Comparison of ENCODE assay signal across 8 cellular contexts in genomic region chr5:141492168-141492885, GRCh38. TPM values are rescaled to one million over a fixed set of nuclear protein-coding genes. Genes with fewer than 3 reads are reported as not detected.
DNase-seq lines count a peak whose midpoint lies in the region; ATAC-seq and TF ChIP-seq lines count a peak whose summit lies in the region.

No MANE protein-coding gene starts in this region.

- H3K4me3 Mint-ChIP-seq in GM23338, result peak overlapping the region; percentile 77
- H3K4me3 Mint-ChIP-seq in naive B cell, result peak overlapping the region; percentile 67 to 92 (median 82)

- peaks cover 45% of the 10 kb centered on the region for H3K4me1 ChIP-seq in GM23338 (ENCODE audit: insufficient read depth)

- peak overlapping the region; percentile 59 for H2AFZ ChIP-seq in GM23338

- no peak overlapping the region for H3K27ac ChIP-seq in GM23338 (ENCODE audit: low read depth)

- H3K4me1 Mint-ChIP-seq in GM23338 (peaks cover 59% of the 10 kb centered on the region), naive B cell (peaks cover 11 to 26% (median 17%) of the 10 kb centered on the region in 3 donors)

- H3K27me3 Mint-ChIP-seq in GM23338 (ENCODE audit: insufficient read depth, low read depth, poor library complexity) (peaks cover 62% of the 10 kb centered on the region), naive B cell (peaks cover 65 to 95% (median 69%) of the 10 kb centered on the region in 3 donors)

- H4K20me1 ChIP-seq in GM23338 (replicated peaks; ENCODE audit: insufficient read depth), result peaks cover 3% of the 10 kb centered on the region; the same call in 1 of the 2 replicates

- H3K4me3 ChIP-seq in GM12864 (ENCODE audit: low read depth, low read length) (peak overlapping the region; percentile 39), GM23338 (peak overlapping the region; percentile 76)

- TF ChIP-seq CTCF in GM12864 (IDR thresholded peaks at IDR 0.05; ENCODE audit: low read depth, low read length, missing control alignments) (no peak), GM23338 (conservative IDR thresholded peaks at IDR 0.05; ENCODE audit: low read depth in 2 of 2) (no peak)

- peaks cover 57% of the 10 kb centered on the region for H3K27me3 ChIP-seq in GM23338 (ENCODE audit: insufficient read depth)

- ATAC-seq in GM23338 (peak; percentile 46), naive B cell (ENCODE audit: low read depth in 2 of 2) (peak; percentile 76 to 81)

- no peaks in the 10 kb centered on the region for H3K9me2 ChIP-seq in GM23338 (ENCODE audit: insufficient read depth)

- H3K27ac Mint-ChIP-seq in GM23338 (no peak overlapping the region), naive B cell (peak overlapping the region in 2 of 6 donors; percentile 67 to 93)

- no peaks in the 10 kb centered on the region for H3K36me3 ChIP-seq in GM23338 (ENCODE audit: insufficient read depth)

- DNase-seq in GM12864 (ENCODE audit: low read depth), result no peak
- peak; percentile 70 for DNase-seq in GM23338 (ENCODE audit: low spot score)
- DNase-seq in activated T-cell treated with anti-CD3 and anti-CD28 coated beads, Interleukin-2, amount 50 U/mL, for 48 hours, result peak; percentile 43 to 52
- peak; percentile 38 for DNase-seq in naive B cell
- no peak for DNase-seq in HUDEP-2 (lab: John Stamatoyannopoulos, UW; ENCODE audit: unreplicated experiment in 76 of 76)
- DNase-seq in Kasumi-1 (lab: John Stamatoyannopoulos, UW), result no peak
- no peak for DNase-seq in SK-N-DZ (ENCODE audit: low spot score)
- DNase-seq in HuH-7 (ENCODE audit: low spot score), result no peak

- H3K4me2 ChIP-seq in GM23338, result peak overlapping the region; percentile 93

- H3K9me3 Mint-ChIP-seq in GM23338, result no peaks in the 10 kb centered on the region
- H3K9me3 Mint-ChIP-seq in naive B cell, result peaks cover 0 to 7% (median 0%) of the 10 kb centered on the region in 7 donors

- H3F3A ChIP-seq in GM23338 (replicated peaks; ENCODE audit: low read depth), result 0 out of 2 replicates have a peak, but pooled peaks cover 10% of the 10 kb centered on the region

- H3K79me2 ChIP-seq in GM23338 (replicated peaks; ENCODE audit: insufficient read depth), result no peaks in the 10 kb centered on the region

- H3K36me3 Mint-ChIP-seq in GM23338 (ENCODE audit: low read depth), result peaks cover 8% of the 10 kb centered on the region
- peaks cover 7 to 9% of the 10 kb centered on the region in 2 donors for H3K36me3 Mint-ChIP-seq in naive B cell

TF ChIP-seq in GM23338, 12 proteins besides CTCF, POLR2A, EP300 and RAD21:
- TF ChIP-seq, protein P1, sequence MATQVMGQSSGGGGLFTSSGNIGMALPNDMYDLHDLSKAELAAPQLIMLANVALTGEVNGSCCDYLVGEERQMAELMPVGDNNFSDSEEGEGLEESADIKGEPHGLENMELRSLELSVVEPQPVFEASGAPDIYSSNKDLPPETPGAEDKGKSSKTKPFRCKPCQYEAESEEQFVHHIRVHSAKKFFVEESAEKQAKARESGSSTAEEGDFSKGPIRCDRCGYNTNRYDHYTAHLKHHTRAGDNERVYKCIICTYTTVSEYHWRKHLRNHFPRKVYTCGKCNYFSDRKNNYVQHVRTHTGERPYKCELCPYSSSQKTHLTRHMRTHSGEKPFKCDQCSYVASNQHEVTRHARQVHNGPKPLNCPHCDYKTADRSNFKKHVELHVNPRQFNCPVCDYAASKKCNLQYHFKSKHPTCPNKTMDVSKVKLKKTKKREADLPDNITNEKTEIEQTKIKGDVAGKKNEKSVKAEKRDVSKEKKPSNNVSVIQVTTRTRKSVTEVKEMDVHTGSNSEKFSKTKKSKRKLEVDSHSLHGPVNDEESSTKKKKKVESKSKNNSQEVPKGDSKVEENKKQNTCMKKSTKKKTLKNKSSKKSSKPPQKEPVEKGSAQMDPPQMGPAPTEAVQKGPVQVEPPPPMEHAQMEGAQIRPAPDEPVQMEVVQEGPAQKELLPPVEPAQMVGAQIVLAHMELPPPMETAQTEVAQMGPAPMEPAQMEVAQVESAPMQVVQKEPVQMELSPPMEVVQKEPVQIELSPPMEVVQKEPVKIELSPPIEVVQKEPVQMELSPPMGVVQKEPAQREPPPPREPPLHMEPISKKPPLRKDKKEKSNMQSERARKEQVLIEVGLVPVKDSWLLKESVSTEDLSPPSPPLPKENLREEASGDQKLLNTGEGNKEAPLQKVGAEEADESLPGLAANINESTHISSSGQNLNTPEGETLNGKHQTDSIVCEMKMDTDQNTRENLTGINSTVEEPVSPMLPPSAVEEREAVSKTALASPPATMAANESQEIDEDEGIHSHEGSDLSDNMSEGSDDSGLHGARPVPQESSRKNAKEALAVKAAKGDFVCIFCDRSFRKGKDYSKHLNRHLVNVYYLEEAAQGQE (IDR thresholded peaks at IDR 0.05; ENCODE audit: unreplicated experiment), result no peak
- TF ChIP-seq, protein P2, sequence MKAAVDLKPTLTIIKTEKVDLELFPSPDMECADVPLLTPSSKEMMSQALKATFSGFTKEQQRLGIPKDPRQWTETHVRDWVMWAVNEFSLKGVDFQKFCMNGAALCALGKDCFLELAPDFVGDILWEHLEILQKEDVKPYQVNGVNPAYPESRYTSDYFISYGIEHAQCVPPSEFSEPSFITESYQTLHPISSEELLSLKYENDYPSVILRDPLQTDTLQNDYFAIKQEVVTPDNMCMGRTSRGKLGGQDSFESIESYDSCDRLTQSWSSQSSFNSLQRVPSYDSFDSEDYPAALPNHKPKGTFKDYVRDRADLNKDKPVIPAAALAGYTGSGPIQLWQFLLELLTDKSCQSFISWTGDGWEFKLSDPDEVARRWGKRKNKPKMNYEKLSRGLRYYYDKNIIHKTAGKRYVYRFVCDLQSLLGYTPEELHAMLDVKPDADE (IDR thresholded peaks at IDR 0.05), result peak; percentile 14; the same call in 1 of the 2 replicates

RNA-seq across cellular contexts. Expression of gene PCDHGC5, which starts 3.4 kb away (rescaled TPM):
- total RNA-seq in GM23338 (2014; rRNA removed; shearing (Covaris generic)), result 0.54 and 1.5 TPM in 2 replicates
- 0.16 TPM in 1 of 2 replicates, not detected in the other for polyA plus RNA-seq in GM23338 (2016; fragmentation: Nextera tagmentation; extraction: Ambion mirVana)
- polyA plus RNA-seq in naive B cell (ENCODE audit: low read depth in 6 of 6), result not detected
- 0.02 and 0.43 TPM in 2 replicates for polyA plus RNA-seq in SK-N-DZ (2014; cell fraction: cytosol; rRNA removed)
- polyA plus RNA-seq in SK-N-DZ (2014; cell fraction: nucleus; rRNA removed), result 0.21 and 0.25 TPM in 2 replicates

RNA-seq across cellular contexts. Expression of gene PCDHGC4, which starts 7.5 kb away (rescaled TPM):
- total RNA-seq in GM23338 (2014; rRNA removed; shearing (Covaris generic)), result 2.3 and 3.0 TPM in 2 replicates
- polyA plus RNA-seq in GM23338 (2016; fragmentation: Nextera tagmentation; extraction: Ambion mirVana), result 0.31 TPM in 1 of 2 replicates, not detected in the other
- not detected for polyA plus RNA-seq in naive B cell (ENCODE audit: low read depth in 6 of 6)
- polyA plus RNA-seq in SK-N-DZ (2014; cell fraction: cytosol; rRNA removed), result 5.1 and 6.8 TPM in 2 replicates
- polyA plus RNA-seq in SK-N-DZ (2014; cell fraction: nucleus; rRNA removed), result 2.1 and 3.2 TPM in 2 replicates

RNA-seq across cellular contexts. Expression of gene PCDHGC3, which starts 16.6 kb away (rescaled TPM):
- 12.9 and 13.3 TPM in 2 replicates for total RNA-seq in GM23338 (2014; rRNA removed; shearing (Covaris generic))
- polyA plus RNA-seq in GM23338 (2016; fragmentation: Nextera tagmentation; extraction: Ambion mirVana), result 13.8 and 14.4 TPM in 2 replicates
- under 1 TPM in 3 of 6 donors, not detected in 3; 0.35 to 0.86 (median 0.61) TPM for polyA plus RNA-seq in naive B cell (ENCODE audit: low read depth in 6 of 6)
- polyA plus RNA-seq in SK-N-DZ (2014; cell fraction: cytosol; rRNA removed), result 21.5 and 27.2 TPM in 2 replicates
- 6.1 and 16.1 TPM in 2 replicates for polyA plus RNA-seq in SK-N-DZ (2014; cell fraction: nucleus; rRNA removed)

Comparison
In these comparisons a context has a peak if more than half of its experiments do, and no peak if none do; other contexts are left out.
1. DNase-seq: peak in GM23338 (single experiment), activated T-cell treated with anti-CD3 and anti-CD28 coated beads, Interleukin-2, amount 50 U/mL, for 48 hours (2 of 2) and naive B cell (single experiment); none in GM12864 (single experiment), HUDEP-2 (0 of 76), Kasumi-1 (0 of 2), SK-N-DZ (single experiment) and HuH-7 (single experiment).